ENCODE assay signal across 21 cellular contexts in the genomic region with DNA sequence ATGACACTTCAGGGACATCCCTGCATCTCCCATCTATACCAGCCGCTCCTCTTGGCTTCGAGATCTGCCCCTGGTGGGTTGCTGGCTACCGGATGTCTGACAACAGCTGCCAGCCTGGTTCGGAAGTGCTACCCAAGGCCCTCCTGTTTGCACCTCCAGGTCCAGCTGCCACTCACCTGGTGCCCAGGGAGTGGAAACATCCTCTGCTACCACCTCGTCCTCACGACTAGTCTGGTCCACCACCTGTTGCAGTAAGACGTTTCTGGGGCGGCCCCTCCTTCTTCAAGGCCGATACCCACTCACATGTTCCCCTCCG.
"Had no signal": no experiment of that assay in that cellular context is flagged by ENCODE, and none has a peak within 500 bp of the region (broad histone marks: within the 10 kb centered on the region; RNA-seq: fewer than 3 reads in every experiment).

No MANE protein-coding gene starts in this region.

- H3K27ac ChIP-seq: brain microvascular endothelial cell, neural progenitor cell, parathyroid adenoma, thyroid gland had no signal

- H3K36me3 ChIP-seq: brain microvascular endothelial cell, neural progenitor cell, thyroid gland had no signal

- H3K79me2 ChIP-seq: parathyroid adenoma had no signal

- H3K4me2 ChIP-seq: neural progenitor cell had no signal

- H2AFZ ChIP-seq: neural progenitor cell, parathyroid adenoma had no signal

- H3K4me3 Mint-ChIP-seq: activated CD4-positive, alpha-beta T cell treated with anti-CD3 and anti-CD28 coated beads, Interleukin-2, amount 10 ng/mL, durations not matched to agents 7 days and 5 days; activated naive CD8-positive, alpha-beta T cell treated with anti-CD3 and anti-CD28 coated beads, Interleukin-2, amount 10 ng/mL, durations not matched to agents 7 days and 5 days; central memory CD8-positive, alpha-beta T cell; memory B cell; neural progenitor cell had no signal

- H3K9me3 ChIP-seq: mucosa of descending colon, thyroid gland had no signal

- H3K4me1 ChIP-seq: neural progenitor cell, parathyroid adenoma, thyroid gland had no signal

- H3K9me3 Mint-ChIP-seq: activated CD4-positive, alpha-beta T cell treated with anti-CD3 and anti-CD28 coated beads, Interleukin-2, amount 10 ng/mL, durations not matched to agents 7 days and 5 days; activated naive CD8-positive, alpha-beta T cell treated with anti-CD3 and anti-CD28 coated beads, Interleukin-2, amount 10 ng/mL, durations not matched to agents 7 days and 5 days; central memory CD8-positive, alpha-beta T cell; memory B cell; naive B cell; neural progenitor cell had no signal

- H3K27me3 ChIP-seq: thyroid gland had no signal

- H3K9ac ChIP-seq: neural progenitor cell, parathyroid adenoma had no signal

- DNase-seq: activated CD4-positive, alpha-beta T cell treated with anti-CD3 and anti-CD28 coated beads, Interleukin-2, amount 10 ng/mL, durations not matched to agents 7 days and 5 days; activated CD8-positive, alpha-beta memory T cell treated with anti-CD3 and anti-CD28 coated beads for 24 hours; activated CD8-positive, alpha-beta memory T cell treated with anti-CD3 and anti-CD28 coated beads, Interleukin-2, amount 50 U/mL, for 48 hours; activated naive CD8-positive, alpha-beta T cell treated with anti-CD3 and anti-CD28 coated beads, Interleukin-2, amount 10 ng/mL, durations not matched to agents 7 days and 5 days; anterior cingulate cortex; brain microvascular endothelial cell; cortex of kidney; left ventricle myocardium superior; mucosa of descending colon; naive B cell; stimulated activated CD4-positive, alpha-beta T cell treated with anti-CD3 and anti-CD28 coated beads, Interleukin-12 subunit alpha, Interleukin-12 subunit beta, amount 100 ng/mL, for 4 hours; stimulated activated CD4-positive, alpha-beta T cell treated with anti-CD3 and anti-CD28 coated beads, Interleukin-1b, Interleukin-23, amount 100 ng/mL, for 48 hours; stimulated activated CD8-positive, alpha-beta memory T cell treated with anti-CD3 and anti-CD28 coated beads, Interleukin-4, amount 100 ng/mL, for 48 hours; stimulated activated naive CD4-positive, alpha-beta T cell; T1000; thyroid gland had no signal

- H3K4me3 ChIP-seq: mucosa of descending colon, neural progenitor cell, thyroid gland had no signal

- H3K4me1 Mint-ChIP-seq: activated CD4-positive, alpha-beta T cell treated with anti-CD3 and anti-CD28 coated beads, Interleukin-2, amount 10 ng/mL, durations not matched to agents 7 days and 5 days; activated naive CD8-positive, alpha-beta T cell treated with anti-CD3 and anti-CD28 coated beads, Interleukin-2, amount 10 ng/mL, durations not matched to agents 7 days and 5 days; neural progenitor cell had no signal

- H3K27ac Mint-ChIP-seq: activated naive CD8-positive, alpha-beta T cell treated with anti-CD3 and anti-CD28 coated beads, Interleukin-2, amount 10 ng/mL, durations not matched to agents 7 days and 5 days; naive B cell; neural progenitor cell had no signal

- H3K36me3 Mint-ChIP-seq: activated naive CD8-positive, alpha-beta T cell treated with anti-CD3 and anti-CD28 coated beads, Interleukin-2, amount 10 ng/mL, durations not matched to agents 7 days and 5 days; memory B cell; neural progenitor cell had no signal

- ATAC-seq: activated CD4-positive, CD25-positive, alpha-beta regulatory T cell treated with anti-CD3 and anti-CD28 coated beads, Interleukin-2, amount 50 U/mL, for 24 hours; left ventricle myocardium superior; mucosa of descending colon had no signal
